14 cellular contexts compared by ENCODE assay signal in the genomic region with DNA sequence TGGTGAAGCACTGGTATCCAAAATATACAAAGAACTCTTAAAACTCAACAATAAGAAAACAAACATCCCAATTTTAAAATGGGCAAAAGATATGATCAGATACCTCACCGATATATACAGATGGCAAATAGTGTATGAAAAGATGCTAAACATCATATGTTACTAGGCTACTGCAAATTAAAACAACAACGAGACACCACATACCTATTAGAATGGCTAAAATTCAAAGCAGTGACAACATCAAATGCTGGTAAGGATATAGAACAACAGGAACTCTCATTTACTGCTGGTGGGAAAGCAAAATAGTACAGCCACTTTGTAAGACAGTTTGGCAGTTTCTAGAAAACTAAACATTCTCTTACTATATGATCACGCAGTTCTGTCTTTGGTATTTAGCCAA. TPM values are rescaled to one million over a fixed set of nuclear protein-coding genes. Genes with fewer than 3 reads are reported as not detected.
A peak's percentile ranks its signal among the peaks of the same experiment; 100 is the strongest.
DNase-seq lines count a peak whose midpoint lies in the region; ATAC-seq, FAIRE-seq and TF ChIP-seq lines count a peak whose summit lies in the region.
"Had no signal": no experiment of that assay in that cellular context is flagged by ENCODE, and none has a peak within 500 bp of the region (broad histone marks: within the 10 kb centered on the region; RNA-seq: fewer than 3 reads in every experiment).

No MANE protein-coding gene starts in this region.

- H3K4me1 ChIP-seq in IMR-90 (ENCODE audit: control insufficient read depth, insufficient read depth, low read length) (peaks cover 5% of the 10 kb centered on the region; the same call in 1 of the 2 replicates), trophoblast cell (ENCODE audit: control insufficient read depth in 1 of 2, insufficient read depth in 2 of 2, low read length in 2 of 2) (no peaks in the 10 kb centered on the region)

- H3K36me3 ChIP-seq in IMR-90 (ENCODE audit: control insufficient read depth, insufficient read depth, low read length), result no peaks in the 10 kb centered on the region
- H3K36me3 ChIP-seq in trophoblast cell (ENCODE audit: control insufficient read depth in 1 of 2, insufficient read depth in 2 of 2, low read length in 2 of 2), result peaks cover 0 to 1% of the 10 kb centered on the region in 2 experiments
- H3K36me3 ChIP-seq: HAP-1 had no signal

- no peaks in the 10 kb centered on the region for H3K9me1 ChIP-seq in IMR-90 (ENCODE audit: insufficient read depth, low read length)

- ATAC-seq in IMR-90 (ENCODE audit: low read depth), result peak; percentile 34

- no peak overlapping the region for H3K27ac ChIP-seq in IMR-90 (ENCODE audit: insufficient read depth, low read length)
- peak overlapping the region; percentile 87 for H3K27ac ChIP-seq in cingulate gyrus (ENCODE audit: low read depth, low read length)
- H3K27ac ChIP-seq in trophoblast cell (ENCODE audit: low read depth, low read length), result no peak overlapping the region

- peaks cover 14% of the 10 kb centered on the region; the same call in 1 of the 2 replicates for H4K20me1 ChIP-seq in IMR-90 (ENCODE audit: insufficient read depth, low read length)

- H3K56ac ChIP-seq in IMR-90 (ENCODE audit: extremely low read depth, insufficient read depth, low read length), result no peak overlapping the region

- H3K18ac ChIP-seq in IMR-90 (ENCODE audit: low read depth, low read length), result no peak overlapping the region
- H3K18ac ChIP-seq in trophoblast cell (ENCODE audit: low read length), result no peak overlapping the region

- H3K14ac ChIP-seq in IMR-90 (replicated peaks; ENCODE audit: low read depth, low read length) (no peak overlapping the region), trophoblast cell (ENCODE audit: low read length) (no peak overlapping the region)

- WGBS in IMR-90 (ENCODE audit: extremely low coverage in 2 of 2, insufficient read length in 1 of 2), 2 experiments, result no CpG with 5 or more reads among the region's 3 CpGs
- WGBS in trophoblast cell (ENCODE audit: extremely low coverage, insufficient coverage, insufficient read length), result no CpG with 5 or more reads among the region's 3 CpGs

- H2BK12ac ChIP-seq in trophoblast cell (ENCODE audit: low read length), result no peak overlapping the region

- H3K4me2 ChIP-seq in IMR-90 (ENCODE audit: low read depth, low read length) (peak overlapping the region; percentile 4; the same call in 1 of the 2 replicates), trophoblast cell (ENCODE audit: low read length) (no peak overlapping the region)

- no peak for TF ChIP-seq CTCF in IMR-90 (conservative IDR thresholded peaks at IDR 0.05; ENCODE audit: low read depth, low read length)

- CTCF ChIA-PET in IMR-90 (lab: Yijun Ruan, JAX), result interaction anchor here (0.9 kb wide), 1 partner anchor 219 kb away, joined by 3 read pairs; no protein-coding TSS in a partner anchor

- no peak overlapping the region for H2BK120ac ChIP-seq in IMR-90 (ENCODE audit: low read depth, low read length)
- H2BK120ac ChIP-seq in trophoblast cell (ENCODE audit: insufficient read depth, low read length, poor library complexity), result no peak overlapping the region

- in situ Hi-C loops in IMR-90 (cut with MboI; ENCODE audit: low sequenced_read_pairs), result no loop called here

- no peak overlapping the region for H4K5ac ChIP-seq in IMR-90 (ENCODE audit: low read depth, low read length)

- peak; percentile 45 for FAIRE-seq in GM12891 (lab: Jason Lieb, UNC)
- FAIRE-seq: GM18507 had no signal

- DNase-seq in GM12891 (ENCODE audit: insufficient read length, low spot score), result no peak
- DNase-seq in IMR-90, result peak; percentile 46
- DNase-seq in trophoblast cell, result peak; percentile 28 to 93
- no peak for DNase-seq in ecto neural progenitor cell (ENCODE audit: low spot score)
- DNase-seq in NCI-H1105 (lab: John Stamatoyannopoulos, UW), result no peak
- no peak for DNase-seq in SHP77 treated with DMSO at 0.1 percent for 48 hours (lab: John Stamatoyannopoulos, UW)
- DNase-seq: DMS 273 treated with DMSO at 0.1 percent for 48 hours, Kasumi-1, NCI-H2029, NCI-H2171 treated with DMSO at 0.1 percent for 48 hours, NCI-H510A had no signal

- no peak for TF ChIP-seq POLR2A in GM12891 (IDR thresholded peaks at IDR 0.05; ENCODE audit: low read depth, low read length)
- TF ChIP-seq POLR2A in IMR-90 (IDR thresholded peaks at IDR 0.05; ENCODE audit: low read depth, low read length), result no peak

- no peak overlapping the region for H3K23ac ChIP-seq in IMR-90 (ENCODE audit: low read depth, low read length)
- H3K23ac ChIP-seq in trophoblast cell (ENCODE audit: low read length), result no peak overlapping the region

- no peak overlapping the region for H4K8ac ChIP-seq in IMR-90 (ENCODE audit: low read depth in 2 of 2, low read length in 2 of 2)
- no peak overlapping the region for H4K8ac ChIP-seq in trophoblast cell (ENCODE audit: low read depth, low read length)

- POLR2A ChIA-PET in IMR-90 (lab: Charles Lee; ENCODE audit: unreplicated experiment), result no interaction called here

- H4K91ac ChIP-seq in IMR-90 (ENCODE audit: insufficient read depth, low read depth, low read length) (no peak overlapping the region), trophoblast cell (ENCODE audit: low read depth, low read length) (no peak overlapping the region)

- H2AK9ac ChIP-seq in IMR-90 (replicated peaks; ENCODE audit: low read depth, low read length, poor library complexity), result no peak overlapping the region

- H2BK15ac ChIP-seq in IMR-90 (ENCODE audit: low read depth, low read length), result no peak overlapping the region

- no peak overlapping the region for H4K12ac ChIP-seq in trophoblast cell (ENCODE audit: low read depth, low read length)

- H2AFZ ChIP-seq in IMR-90 (replicated peaks; ENCODE audit: low read length, poor library complexity), result no peak overlapping the region
- H2AFZ ChIP-seq in trophoblast cell (ENCODE audit: insufficient read depth, low read length, poor library complexity), result no peak overlapping the region

- H3K27me3 ChIP-seq in IMR-90 (ENCODE audit: control insufficient read depth, insufficient read depth, low read length) (no peaks in the 10 kb centered on the region), trophoblast cell (ENCODE audit: insufficient read depth, low read length) (no peaks in the 10 kb centered on the region)

- no peak overlapping the region for H3K4me3 ChIP-seq in IMR-90 (ENCODE audit: insufficient read depth, low read depth, low read length)
- no peak overlapping the region for H3K4me3 ChIP-seq in trophoblast cell (ENCODE audit: low read depth, low read length)
- H3K4me3 ChIP-seq: HAP-1 had no signal

- H3K79me1 ChIP-seq in IMR-90 (ENCODE audit: low read depth in 1 of 2, low read length in 2 of 2) (peaks cover 25 to 54% of the 10 kb centered on the region in 2 experiments), trophoblast cell (ENCODE audit: low read length) (no peaks in the 10 kb centered on the region)

- H3K9me3 ChIP-seq in IMR-90 (ENCODE audit: control insufficient read depth, insufficient read depth, low read length) (no peaks in the 10 kb centered on the region), trophoblast cell (ENCODE audit: insufficient read depth, low read depth, low read length) (no peaks in the 10 kb centered on the region)
- H3K9me3 ChIP-seq: HAP-1 had no signal

- no peak for TF ChIP-seq RAD21 in IMR-90 (IDR thresholded peaks at IDR 0.05; ENCODE audit: low read length)

- H2BK20ac ChIP-seq in IMR-90 (ENCODE audit: low read depth, low read length), result no peak overlapping the region

- H2AK5ac ChIP-seq in IMR-90 (ENCODE audit: low read depth, low read length) (no peak overlapping the region), trophoblast cell (ENCODE audit: low read length) (no peak overlapping the region)

- no peaks in the 10 kb centered on the region for H3K79me2 ChIP-seq in trophoblast cell (ENCODE audit: control insufficient read depth, insufficient read depth, low read length, poor library complexity)

- dilution Hi-C loops in IMR-90 (cut with HindIII; ENCODE audit: low sequenced_read_pairs, unreplicated experiment), result no loop called here

- no TSS peak for BruUV-seq in IMR-90 (replicated peaks; lab: Mats Ljungman, UMichigan)

- no peak overlapping the region for H2BK5ac ChIP-seq in IMR-90 (ENCODE audit: low read depth, low read length, poor library complexity, severe bottlenecking)
- H2BK5ac ChIP-seq in trophoblast cell (ENCODE audit: low read depth, low read length, poor library complexity), result no peak overlapping the region

- H3K9ac ChIP-seq in IMR-90 (ENCODE audit: low read depth, low read length) (no peak overlapping the region), trophoblast cell (ENCODE audit: low read length) (no peak overlapping the region)

- H3K4ac ChIP-seq in IMR-90 (ENCODE audit: low read depth, low read length), result no peak overlapping the region
- H3K4ac ChIP-seq in trophoblast cell (ENCODE audit: low read depth, low read length), result no peak overlapping the region

- intact Hi-C loops in IMR-90 (cut with micrococcal nuclease), result no loop called here

TF ChIP-seq in GM12891, 5 proteins besides CTCF, POLR2A, EP300 and RAD21:
- TF ChIP-seq POLR2AphosphoS5 (IDR thresholded peaks at IDR 0.05; ENCODE audit: low read depth, low read length), result no peak
- TF ChIP-seq SPI1 (IDR thresholded peaks at IDR 0.05; ENCODE audit: low read depth, low read length), result no peak
- TF ChIP-seq TAF1 (IDR thresholded peaks at IDR 0.05; ENCODE audit: low read depth, low read length), result no peak
- TF ChIP-seq PAX5 (IDR thresholded peaks at IDR 0.05; ENCODE audit: insufficient read depth, low read length, severe bottlenecking), result no peak
- TF ChIP-seq POU2F2 (IDR thresholded peaks at IDR 0.05; ENCODE audit: low read depth, low read length), result no peak

TF ChIP-seq in IMR-90, 13 proteins besides CTCF, POLR2A, EP300 and RAD21:
- TF ChIP-seq NFE2L2 (IDR thresholded peaks at IDR 0.05; ENCODE audit: low read depth, low read length) (no peak), CHD1 (IDR thresholded peaks at IDR 0.05; ENCODE audit: low read depth, low read length) (no peak), MXI1 (IDR thresholded peaks at IDR 0.05; ENCODE audit: borderline replicate concordance, low read depth, low read length) (no peak), FOS (IDR thresholded peaks at IDR 0.05; ENCODE audit: low read depth, low read length) (no peak), RCOR1 (IDR thresholded peaks at IDR 0.05; ENCODE audit: insufficient replicate concordance, low read length) (no peak), MAFK (IDR thresholded peaks at IDR 0.05; ENCODE audit: low read depth, low read length) (no peak)

RNA-seq across cellular contexts. Expression of a gene that starts 38.6 kb away (rescaled TPM):
- 10.8 TPM for polyA plus RNA-seq in GM12891 (2012; ENCODE audit: low read depth, missing spikeins)
- total RNA-seq in IMR-90 (2012; rRNA removed), result 8.2 and 17.2 TPM in 2 replicates
- polyA plus RNA-seq in IMR-90 (2012; rRNA removed), result 7.5 and 9.1 TPM in 2 replicates
- 4.5 and 6.9 TPM in 2 replicates for polyA plus RNA-seq in IMR-90 (2012; cell fraction: cytosol; rRNA removed)
- 18.6 and 18.8 TPM in 2 replicates for polyA plus RNA-seq in IMR-90 (2012; cell fraction: nucleus; rRNA removed; ENCODE audit: low replicate concordance)
- 15.6 and 16.7 TPM in 2 replicates for polyA plus RNA-seq in trophoblast cell (2013)

Comparison
In these comparisons a context has a peak if more than half of its experiments do, and no peak if none do; other contexts are left out.
1. DNase-seq: peak in IMR-90 (single experiment) and trophoblast cell (2 of 2); none in GM12891 (single experiment), ecto neural progenitor cell (single experiment), NCI-H1105 (single experiment) and SHP77 treated with DMSO at 0.1 percent for 48 hours (single experiment).